Comparison of ENCODE assay signal across 8 cellular contexts in genomic region chr19:3544742-3545668, GRCh38. TPM values are rescaled to one million over a fixed set of nuclear protein-coding genes. Genes with fewer than 3 reads are reported as not detected.
DNase-seq lines count a peak whose midpoint lies in the region; ATAC-seq and TF ChIP-seq lines count a peak whose summit lies in the region.

No MANE protein-coding gene starts in this region.

- H3K27me3 Mint-ChIP-seq in activated CD4-positive, alpha-beta memory T cell treated with anti-CD3 and anti-CD28 coated beads, Interleukin-2, amount 10 ng/mL, durations not matched to agents 7 days and 5 days = no peaks in the 10 kb centered on the region

- DNase-seq in GM12865 (ENCODE audit: low read depth) (peak; percentile 64), NCI-H1105 treated with DMSO at 0.1 percent for 48 hours (lab: John Stamatoyannopoulos, UW) (peak; percentile 21), dedifferentiated amniotic fluid mesenchymal stem cell (ENCODE audit: extremely low spot score) (peak; percentile 26), lower lobe of right lung (peak; percentile 84)
- DNase-seq in activated CD4-positive, alpha-beta memory T cell treated with anti-CD3 and anti-CD28 coated beads, Interleukin-2, amount 10 ng/mL, durations not matched to agents 7 days and 5 days = peak; percentile 81
- DNase-seq in stimulated activated CD8-positive, alpha-beta memory T cell treated with anti-CD3 and anti-CD28 coated beads, Interleukin-12 subunit alpha, Interleukin-12 subunit beta, amount 100 ng/mL, for 24 hours (ENCODE audit: extremely low read depth) = peak; percentile 37

- no peak overlapping the region for H3K27ac ChIP-seq in lower lobe of right lung

- peaks cover 7% of the 10 kb centered on the region for H3K36me3 Mint-ChIP-seq in activated CD4-positive, alpha-beta memory T cell treated with anti-CD3 and anti-CD28 coated beads, Interleukin-2, amount 10 ng/mL, durations not matched to agents 7 days and 5 days (ENCODE audit: low read depth)

- H3K4me3 Mint-ChIP-seq in activated CD4-positive, alpha-beta memory T cell treated with anti-CD3 and anti-CD28 coated beads, Interleukin-2, amount 10 ng/mL, durations not matched to agents 7 days and 5 days = no peak overlapping the region

- H3K4me3 ChIP-seq in GM12865 (ENCODE audit: low read depth, low read length) (no peak overlapping the region), lower lobe of right lung (no peak overlapping the region)

- intact Hi-C loops in lower lobe of right lung (cut with DNase I) = no loop called here

- peak; percentile 98 for TF ChIP-seq CTCF in GM12865 (IDR thresholded peaks at IDR 0.05; ENCODE audit: insufficient read depth, low read depth, low read length, missing control alignments)
- peak; percentile 95 for TF ChIP-seq CTCF in lower lobe of right lung (IDR thresholded peaks at IDR 0.05)

- POLR2A ChIA-PET in activated CD4-positive, alpha-beta memory T cell treated with anti-CD3 and anti-CD28 coated beads, Interleukin-2, amount 10 ng/mL, durations not matched to agents 7 days and 5 days (lab: Charles Lee) = interaction anchor here (0.6 to 5.2 kb wide), 4 partner anchors 11 to 190 kb away, joined by 3 to 42 read pairs (median 4); partner anchors contain the start of gene MFSD12

- CTCF ChIA-PET in activated CD4-positive, alpha-beta memory T cell treated with anti-CD3 and anti-CD28 coated beads, Interleukin-2, amount 10 ng/mL, durations not matched to agents 7 days and 5 days (lab: Charles Lee) = interaction anchor here (0.8 to 3.5 kb wide), 4 partner anchors 11 to 49 kb away, joined by 3 to 40 read pairs (median 4); partner anchors contain the start of gene MFSD12

- no peaks in the 10 kb centered on the region for H3K9me3 ChIP-seq in lower lobe of right lung

- H3K9me3 Mint-ChIP-seq in activated CD4-positive, alpha-beta memory T cell treated with anti-CD3 and anti-CD28 coated beads, Interleukin-2, amount 10 ng/mL, durations not matched to agents 7 days and 5 days = no peaks in the 10 kb centered on the region

- H3K4me1 Mint-ChIP-seq in activated CD4-positive, alpha-beta memory T cell treated with anti-CD3 and anti-CD28 coated beads, Interleukin-2, amount 10 ng/mL, durations not matched to agents 7 days and 5 days = peaks cover 3% of the 10 kb centered on the region

- peak; percentile 73 to 83 for ATAC-seq in lower lobe of right lung
- ATAC-seq in HG02571 (IDR thresholded peaks at IDR 0.05; ENCODE audit: unreplicated experiment) = no peak
- ATAC-seq in GM18907 (IDR thresholded peaks at IDR 0.05; ENCODE audit: unreplicated experiment) = no peak

- peaks cover 51% of the 10 kb centered on the region for H3K36me3 ChIP-seq in lower lobe of right lung

- H3K27me3 ChIP-seq in lower lobe of right lung (ENCODE audit: low read depth) = no peaks in the 10 kb centered on the region

- no peaks in the 10 kb centered on the region for H3K4me1 ChIP-seq in lower lobe of right lung

- no peak overlapping the region for H3K27ac Mint-ChIP-seq in activated CD4-positive, alpha-beta memory T cell treated with anti-CD3 and anti-CD28 coated beads, Interleukin-2, amount 10 ng/mL, durations not matched to agents 7 days and 5 days

RNA-seq across cellular contexts. Expression of gene TEKTIP1, which starts 6.0 kb away (rescaled TPM):
- 1 to 10 TPM; 4.3 to 6.6 TPM for total RNA-seq in activated CD4-positive, alpha-beta memory T cell treated with anti-CD3 and anti-CD28 coated beads, Interleukin-2, amount 10 ng/mL, durations not matched to agents 7 days and 5 days
- 2.2 TPM for total RNA-seq in lower lobe of right lung

RNA-seq across cellular contexts. Expression of gene MFSD12, which starts 12.4 kb away (rescaled TPM):
- total RNA-seq in activated CD4-positive, alpha-beta memory T cell treated with anti-CD3 and anti-CD28 coated beads, Interleukin-2, amount 10 ng/mL, durations not matched to agents 7 days and 5 days = 10 to 100 TPM; 51.4 to 55.1 TPM
- total RNA-seq in lower lobe of right lung = 80.7 TPM

RNA-seq across cellular contexts. Expression of gene HMG20B, which starts 27.7 kb away (rescaled TPM):
- 10 to 100 TPM; 52.9 to 53.4 TPM for total RNA-seq in activated CD4-positive, alpha-beta memory T cell treated with anti-CD3 and anti-CD28 coated beads, Interleukin-2, amount 10 ng/mL, durations not matched to agents 7 days and 5 days
- 60.9 TPM for total RNA-seq in lower lobe of right lung

RNA-seq across cellular contexts. Expression of gene FZR1, which starts 38.9 kb away (rescaled TPM):
- 10 to 100 TPM; 72.2 to 75.6 TPM for total RNA-seq in activated CD4-positive, alpha-beta memory T cell treated with anti-CD3 and anti-CD28 coated beads, Interleukin-2, amount 10 ng/mL, durations not matched to agents 7 days and 5 days
- 34.1 TPM for total RNA-seq in lower lobe of right lung

RNA-seq across cellular contexts. Expression of gene GIPC3, which starts 40.3 kb away (rescaled TPM):
- total RNA-seq in activated CD4-positive, alpha-beta memory T cell treated with anti-CD3 and anti-CD28 coated beads, Interleukin-2, amount 10 ng/mL, durations not matched to agents 7 days and 5 days = under 1 TPM; 0.15 to 0.20 TPM
- total RNA-seq in lower lobe of right lung = 4.2 TPM

Comparison
In these comparisons a context has a peak if more than half of its experiments do, and no peak if none do; other contexts are left out.
1. DNase-seq: peak in every context shown above with its lines; median percentile 84 in lower lobe of right lung; 81 in activated CD4-positive, alpha-beta memory T cell treated with anti-CD3 and anti-CD28 coated beads, Interleukin-2, amount 10 ng/mL, durations not matched to agents 7 days and 5 days; 64 in GM12865; 37 in stimulated activated CD8-positive, alpha-beta memory T cell treated with anti-CD3 and anti-CD28 coated beads, Interleukin-12 subunit alpha, Interleukin-12 subunit beta, amount 100 ng/mL, for 24 hours; 26 in dedifferentiated amniotic fluid mesenchymal stem cell; 21 in NCI-H1105 treated with DMSO at 0.1 percent for 48 hours.
2. ATAC-seq: peak in lower lobe of right lung (2 of 2); none in HG02571 (single experiment) and GM18907 (single experiment).